9 cellular contexts compared by ENCODE assay signal in the genomic region with DNA sequence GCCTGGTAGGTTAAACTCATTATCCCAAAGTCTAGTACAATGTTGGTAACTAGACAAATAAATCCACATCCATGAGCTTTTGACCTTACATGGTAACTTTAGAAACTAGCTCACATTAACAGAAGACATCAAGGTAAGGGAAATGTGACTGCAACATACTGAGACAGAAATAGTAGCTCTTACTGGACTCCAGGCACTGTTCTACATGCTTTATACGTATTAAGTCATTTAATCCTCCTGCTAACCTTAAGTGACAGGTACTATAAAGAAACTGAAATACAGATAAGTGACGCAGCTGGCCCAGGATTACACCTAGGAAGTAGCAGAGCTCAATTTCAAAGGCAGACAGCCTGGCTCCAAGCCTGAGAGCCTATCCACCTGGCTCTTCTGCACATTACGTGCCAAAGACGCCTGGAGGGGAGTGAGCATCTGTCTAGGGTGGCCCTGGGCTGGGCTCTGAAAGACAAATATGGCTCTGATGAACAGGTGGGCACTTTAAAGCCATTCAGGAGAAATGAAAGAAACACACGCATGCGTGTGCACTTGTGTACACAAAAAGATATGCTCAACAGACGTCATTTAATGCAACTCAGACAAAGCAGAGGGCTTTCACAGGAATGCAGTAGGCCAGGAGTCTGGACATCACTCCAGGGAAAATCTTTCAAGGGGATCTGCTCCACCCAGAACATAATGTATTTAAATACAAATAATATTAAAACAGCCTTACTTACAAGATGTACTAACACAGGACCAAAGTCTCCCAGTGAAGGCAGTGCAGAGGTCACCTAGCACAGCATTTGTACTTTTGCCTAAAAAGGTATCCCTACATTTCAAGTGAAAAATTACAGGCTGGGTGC. TPM values are rescaled to one million over a fixed set of nuclear protein-coding genes. Genes with fewer than 3 reads are reported as not detected.
A peak's percentile ranks its signal among the peaks of the same experiment; 100 is the strongest.
DNase-seq lines count a peak whose midpoint lies in the region; ATAC-seq lines count a peak whose summit lies in the region.
"Had no signal": no experiment of that assay in that cellular context is flagged by ENCODE, and none has a peak within 500 bp of the region (broad histone marks: within the 10 kb centered on the region; RNA-seq: fewer than 3 reads in every experiment).

No MANE protein-coding gene starts in this region.

- peak; percentile 71 for DNase-seq in activated CD4-positive, alpha-beta T cell treated with anti-CD3 and anti-CD28 coated beads, Interleukin-2, amount 10 ng/mL, durations not matched to agents 24 days and 14 days
- no peak for DNase-seq in activated CD4-positive, alpha-beta T cell treated with anti-CD3 and anti-CD28 coated beads, Interleukin-2, amount 50 U/mL, for 4 hours
- peak; percentile 72 for DNase-seq in NCI-H748 treated with DMSO at 0.1 percent for 48 hours (lab: John Stamatoyannopoulos, UW)
- DNase-seq in stimulated activated naive CD8-positive, alpha-beta T cell treated with anti-CD3 and anti-CD28 coated beads, Interleukin-15, amount 100 ng/mL, for 72 hours, result no peak
- DNase-seq in DMS114 treated with DMSO at 0.1 percent for 48 hours (lab: John Stamatoyannopoulos, UW; ENCODE audit: unreplicated experiment), result no peak
- DNase-seq: Kasumi-1 had no signal

- no peaks in the 10 kb centered on the region for H3K9me3 Mint-ChIP-seq in activated CD4-positive, alpha-beta T cell treated with anti-CD3 and anti-CD28 coated beads, Interleukin-2, amount 10 ng/mL, durations not matched to agents 24 days and 14 days
- no peaks in the 10 kb centered on the region for H3K9me3 Mint-ChIP-seq in stimulated activated naive CD8-positive, alpha-beta T cell treated with anti-CD3 and anti-CD28 coated beads, Interleukin-15, amount 100 ng/mL, for 72 hours

- H3K4me3 Mint-ChIP-seq in activated CD4-positive, alpha-beta T cell treated with anti-CD3 and anti-CD28 coated beads, Interleukin-2, amount 10 ng/mL, durations not matched to agents 24 days and 14 days, result peak overlapping the region; percentile 65
- peak overlapping the region; percentile 45 to 58 for H3K4me3 Mint-ChIP-seq in stimulated activated naive CD8-positive, alpha-beta T cell treated with anti-CD3 and anti-CD28 coated beads, Interleukin-15, amount 100 ng/mL, for 72 hours

- ATAC-seq in esophagus mucosa (peak; percentile 56), HG02981 (IDR thresholded peaks at IDR 0.05; ENCODE audit: unreplicated experiment) (no peak), GM21528 (IDR thresholded peaks at IDR 0.05; ENCODE audit: low FRiP score, unreplicated experiment) (no peak)
- no peak for ATAC-seq in stimulated activated naive CD8-positive, alpha-beta T cell treated with anti-CD3 and anti-CD28 coated beads, Interleukin-15, amount 100 ng/mL, for 72 hours

- no peaks in the 10 kb centered on the region for H3K27me3 Mint-ChIP-seq in activated CD4-positive, alpha-beta T cell treated with anti-CD3 and anti-CD28 coated beads, Interleukin-2, amount 10 ng/mL, durations not matched to agents 24 days and 14 days
- H3K27me3 Mint-ChIP-seq in stimulated activated naive CD8-positive, alpha-beta T cell treated with anti-CD3 and anti-CD28 coated beads, Interleukin-15, amount 100 ng/mL, for 72 hours, result no peaks in the 10 kb centered on the region

- intact Hi-C loops in activated CD4-positive, alpha-beta T cell treated with anti-CD3 and anti-CD28 coated beads, Interleukin-2, amount 10 ng/mL, durations not matched to agents 24 days and 14 days (cut with micrococcal nuclease), result no loop called here

- H3K27ac Mint-ChIP-seq in activated CD4-positive, alpha-beta T cell treated with anti-CD3 and anti-CD28 coated beads, Interleukin-2, amount 10 ng/mL, durations not matched to agents 24 days and 14 days, result peak overlapping the region; percentile 93
- H3K27ac Mint-ChIP-seq in stimulated activated naive CD8-positive, alpha-beta T cell treated with anti-CD3 and anti-CD28 coated beads, Interleukin-15, amount 100 ng/mL, for 72 hours, result no peak overlapping the region

- H3K36me3 Mint-ChIP-seq in activated CD4-positive, alpha-beta T cell treated with anti-CD3 and anti-CD28 coated beads, Interleukin-2, amount 10 ng/mL, durations not matched to agents 24 days and 14 days (ENCODE audit: low read depth), result peaks cover 39% of the 10 kb centered on the region

- H3K4me1 Mint-ChIP-seq in activated CD4-positive, alpha-beta T cell treated with anti-CD3 and anti-CD28 coated beads, Interleukin-2, amount 10 ng/mL, durations not matched to agents 24 days and 14 days, result peaks cover 63% of the 10 kb centered on the region
- peaks cover 85% of the 10 kb centered on the region for H3K4me1 Mint-ChIP-seq in stimulated activated naive CD8-positive, alpha-beta T cell treated with anti-CD3 and anti-CD28 coated beads, Interleukin-15, amount 100 ng/mL, for 72 hours

RNA-seq across cellular contexts. Expression of gene ZC3H7A, which starts 4.4 kb away (rescaled TPM):
- 58.3 and 64.1 TPM in 2 replicates for total RNA-seq in activated CD4-positive, alpha-beta T cell treated with anti-CD3 and anti-CD28 coated beads, Interleukin-2, amount 10 ng/mL, durations not matched to agents 24 days and 14 days
- total RNA-seq in esophagus mucosa, result 19.4 TPM

RNA-seq across cellular contexts. Expression of gene TXNDC11, which starts 50.0 kb away (rescaled TPM):
- total RNA-seq in activated CD4-positive, alpha-beta T cell treated with anti-CD3 and anti-CD28 coated beads, Interleukin-2, amount 10 ng/mL, durations not matched to agents 24 days and 14 days, result 41.7 and 43.6 TPM in 2 replicates
- total RNA-seq in esophagus mucosa, result 18.2 TPM

RNA-seq across cellular contexts. Expression of gene RSL1D1, which starts 58.7 kb away (rescaled TPM):
- total RNA-seq in activated CD4-positive, alpha-beta T cell treated with anti-CD3 and anti-CD28 coated beads, Interleukin-2, amount 10 ng/mL, durations not matched to agents 24 days and 14 days, result 375 and 379 TPM in 2 replicates
- total RNA-seq in esophagus mucosa, result 115 TPM

Comparison
In these comparisons a context has a peak if more than half of its experiments do, and no peak if none do; other contexts are left out.
1. DNase-seq: peak in activated CD4-positive, alpha-beta T cell treated with anti-CD3 and anti-CD28 coated beads, Interleukin-2, amount 10 ng/mL, durations not matched to agents 24 days and 14 days (single experiment) and NCI-H748 treated with DMSO at 0.1 percent for 48 hours (single experiment); none in activated CD4-positive, alpha-beta T cell treated with anti-CD3 and anti-CD28 coated beads, Interleukin-2, amount 50 U/mL, for 4 hours (0 of 2), stimulated activated naive CD8-positive, alpha-beta T cell treated with anti-CD3 and anti-CD28 coated beads, Interleukin-15, amount 100 ng/mL, for 72 hours (0 of 2) and DMS114 treated with DMSO at 0.1 percent for 48 hours (single experiment).